ENCODE assay signal across 8 cellular contexts in the genomic region with DNA sequence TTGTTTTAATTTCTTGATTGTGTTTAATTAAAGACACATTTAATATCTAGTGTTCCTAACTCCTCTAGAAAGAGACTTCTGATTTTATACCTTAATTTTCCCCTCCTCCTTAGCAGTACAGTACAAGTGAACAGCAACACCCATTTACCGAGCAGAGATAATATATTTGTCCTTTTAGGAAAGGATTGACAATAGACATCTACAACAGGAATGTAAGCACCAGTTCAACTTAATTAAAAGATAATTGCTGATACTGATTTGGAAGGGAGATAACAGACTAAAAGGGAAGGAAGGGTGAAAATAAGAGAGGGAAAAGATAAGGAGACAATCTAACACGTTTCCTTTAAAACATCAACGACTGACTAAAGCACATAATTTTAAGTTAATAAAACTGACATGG.
A peak's percentile ranks its signal among the peaks of the same experiment; 100 is the strongest.
DNase-seq lines count a peak whose midpoint lies in the region; ATAC-seq and TF ChIP-seq lines count a peak whose summit lies in the region.

No MANE protein-coding gene starts in this region.

- H3K4me3 ChIP-seq in astrocyte of the spinal cord (ENCODE audit: low read depth, low read length), result peak overlapping the region; percentile 15
- H3K4me3 ChIP-seq in right lobe of liver, result peak overlapping the region; percentile 4 to 42 (median 35)

- H3K4me1 ChIP-seq in right lobe of liver, result peaks cover 0 to 14% (median 6%) of the 10 kb centered on the region in 4 donors

- H3K36me3 ChIP-seq in right lobe of liver, result no peaks in the 10 kb centered on the region

- H3K27ac ChIP-seq in right lobe of liver, result peak overlapping the region; percentile 17 to 62 (median 42)

- no peak for TF ChIP-seq CTCF in astrocyte of the spinal cord (IDR thresholded peaks at IDR 0.05; ENCODE audit: low read depth, low read length)
- no peak for TF ChIP-seq CTCF in right lobe of liver (IDR thresholded peaks at IDR 0.05)
- no peak for TF ChIP-seq CTCF in type B pancreatic cell (conservative IDR thresholded peaks at IDR 0.05)

- intact Hi-C loops in activated CD4-positive, alpha-beta T cell treated with anti-CD3 and anti-CD28 coated beads, Interleukin-2, amount 10 ng/mL, durations not matched to agents 24 days and 14 days (cut with micrococcal nuclease), result loop anchor here (5.0 to 10.0 kb wide), 4 partner anchors 38 to 155 kb away; no protein-coding TSS in a partner anchor
- intact Hi-C loops in right lobe of liver (cut with DNase I), result no loop called here

- H3K36me3 Mint-ChIP-seq in activated CD4-positive, alpha-beta T cell treated with anti-CD3 and anti-CD28 coated beads, Interleukin-2, amount 10 ng/mL, durations not matched to agents 24 days and 14 days (ENCODE audit: low read depth), result no peaks in the 10 kb centered on the region
- no peaks in the 10 kb centered on the region for H3K36me3 Mint-ChIP-seq in type B pancreatic cell

- H3K9me3 ChIP-seq in right lobe of liver, result no peaks in the 10 kb centered on the region

- peak overlapping the region; percentile 48 for H3K27ac Mint-ChIP-seq in activated CD4-positive, alpha-beta T cell treated with anti-CD3 and anti-CD28 coated beads, Interleukin-2, amount 10 ng/mL, durations not matched to agents 24 days and 14 days
- peak overlapping the region; percentile 42 for H3K27ac Mint-ChIP-seq in type B pancreatic cell

- 3% methylated on average over 3 of the region's 3 CpGs for WGBS in right lobe of liver (ENCODE audit: insufficient coverage, low coverage, low lambda C conversion rate, missing lambda C conversion rate)

- in situ Hi-C loops in astrocyte of the spinal cord (cut with HindIII; ENCODE audit: low sequenced_read_pairs), result no loop called here

- ATAC-seq in HG03565 (IDR thresholded peaks at IDR 0.05; ENCODE audit: unreplicated experiment) (peak; percentile 11), right lobe of liver (peak; percentile 57 to 62 (median 60))

- DNase-seq in activated CD4-positive, alpha-beta T cell treated with anti-CD3 and anti-CD28 coated beads, Interleukin-2, amount 10 ng/mL, durations not matched to agents 24 days and 14 days, result no peak
- no peak for DNase-seq in activated CD4-positive, alpha-beta T cell treated with anti-CD3 and anti-CD28 coated beads for 4 hours
- DNase-seq in astrocyte of the spinal cord (ENCODE audit: low read depth, low spot score) (no peak), right lobe of liver (no peak), type B pancreatic cell (ENCODE audit: extremely low spot score, unreplicated experiment) (no peak), SIG-M5 (lab: John Stamatoyannopoulos, UW) (no peak)
- no peak for DNase-seq in activated effector memory CD4-positive, alpha-beta T cell treated with anti-CD3 and anti-CD28 coated beads, Interleukin-2, amount 50 U/mL, for 16 hours

- peaks cover 17% of the 10 kb centered on the region for H3K4me1 Mint-ChIP-seq in activated CD4-positive, alpha-beta T cell treated with anti-CD3 and anti-CD28 coated beads, Interleukin-2, amount 10 ng/mL, durations not matched to agents 24 days and 14 days
- peaks cover 19% of the 10 kb centered on the region for H3K4me1 Mint-ChIP-seq in type B pancreatic cell (ENCODE audit: unreplicated experiment)

- H3K4me3 Mint-ChIP-seq in activated CD4-positive, alpha-beta T cell treated with anti-CD3 and anti-CD28 coated beads, Interleukin-2, amount 10 ng/mL, durations not matched to agents 24 days and 14 days, result peak overlapping the region; percentile 83
- H3K4me3 Mint-ChIP-seq in type B pancreatic cell, result peak overlapping the region; percentile 66

- H3K9me3 Mint-ChIP-seq in activated CD4-positive, alpha-beta T cell treated with anti-CD3 and anti-CD28 coated beads, Interleukin-2, amount 10 ng/mL, durations not matched to agents 24 days and 14 days, result no peaks in the 10 kb centered on the region
- H3K9me3 Mint-ChIP-seq in type B pancreatic cell, result no peaks in the 10 kb centered on the region

- H3K27me3 Mint-ChIP-seq in activated CD4-positive, alpha-beta T cell treated with anti-CD3 and anti-CD28 coated beads, Interleukin-2, amount 10 ng/mL, durations not matched to agents 24 days and 14 days, result no peaks in the 10 kb centered on the region
- H3K27me3 Mint-ChIP-seq in type B pancreatic cell, result no peaks in the 10 kb centered on the region

- TF ChIP-seq POLR2A in right lobe of liver (IDR thresholded peaks at IDR 0.05), result no peak

- no peaks in the 10 kb centered on the region for H3K27me3 ChIP-seq in right lobe of liver
